In genomic region chr20:32702706-32703425, GRCh38 we compare ENCODE assay signal across 16 cellular contexts. TPM values are rescaled to one million over a fixed set of nuclear protein-coding genes. Genes with fewer than 3 reads are reported as not detected.
A peak's percentile ranks its signal among the peaks of the same experiment; 100 is the strongest.
DNase-seq lines count a peak whose midpoint lies in the region; ATAC-seq, FAIRE-seq and TF ChIP-seq lines count a peak whose summit lies in the region.
"Had no signal": no experiment of that assay in that cellular context is flagged by ENCODE, and none has a peak within 500 bp of the region (broad histone marks: within the 10 kb centered on the region; RNA-seq: fewer than 3 reads in every experiment).

No MANE protein-coding gene starts in this region.

- intact Hi-C loops in heart left ventricle (cut with DNase I) (no loop called here), left lung (cut with DNase I) (no loop called here)

- WGBS in heart left ventricle, 4 donors: 71 to 77% (median 74%) methylated on average over 9 of the region's 9 CpGs

- H3K36me3 ChIP-seq in cardiac muscle cell (peaks cover 14% of the 10 kb centered on the region), heart left ventricle (peaks cover 0 to 76% (median 65%) of the 10 kb centered on the region in 9 donors), left lung (peaks cover 0 to 65% of the 10 kb centered on the region in 2 donors)

- TF ChIP-seq CTCF in cardiac muscle cell (IDR thresholded peaks at IDR 0.05; ENCODE audit: low read depth, low read length) (no peak), heart left ventricle (IDR thresholded peaks at IDR 0.05) (no peak), left lung (IDR thresholded peaks at IDR 0.05) (no peak)

- H3K27ac ChIP-seq in cardiac muscle cell (peak overlapping the region; percentile 23), heart left ventricle (peak overlapping the region in 2 of 12 donors; percentile 24 to 39), left lung (no peak overlapping the region)

- ATAC-seq in heart left ventricle: no peak
- ATAC-seq in HG03460 (IDR thresholded peaks at IDR 0.05; ENCODE audit: unreplicated experiment): no peak
- no peak for ATAC-seq in left lung
- ATAC-seq: Right ventricle myocardium inferior; stimulated activated naive CD8-positive, alpha-beta T cell treated with anti-CD3 and anti-CD28 coated beads, Interleukin-15, amount 100 ng/mL, for 72 hours had no signal

- H3K4me3 ChIP-seq in cardiac muscle cell (no peak overlapping the region), heart left ventricle (no peak overlapping the region), left lung (no peak overlapping the region)

- H3K9me3 ChIP-seq in cardiac muscle cell (ENCODE audit: low read depth) (no peaks in the 10 kb centered on the region), heart left ventricle (no peaks in the 10 kb centered on the region), left lung (no peaks in the 10 kb centered on the region)

- H3K27me3 ChIP-seq in cardiac muscle cell (no peaks in the 10 kb centered on the region), heart left ventricle (no peaks in the 10 kb centered on the region), left lung (no peaks in the 10 kb centered on the region)

- TF ChIP-seq POLR2A in heart left ventricle (IDR thresholded peaks at IDR 0.05): no peak
- no peak for TF ChIP-seq POLR2A in H54 (IDR thresholded peaks at IDR 0.05; ENCODE audit: low read depth, low read length)

- FAIRE-seq in H54 (lab: Jason Lieb, UNC): no peak

- no peak for DNase-seq in cardiac muscle cell (ENCODE audit: low read depth in 1 of 2, low spot score in 1 of 2)
- DNase-seq in heart left ventricle: no peak
- DNase-seq in NCI-H2029 treated with DMSO at 0.1 percent for 48 hours (lab: John Stamatoyannopoulos, UW): peak; percentile 65
- DNase-seq in RPMI8226: peak; percentile 44
- no peak for DNase-seq in H54 (ENCODE audit: insufficient read length, low spot score)
- DNase-seq in activated CD4-positive, CD25-positive, alpha-beta regulatory T cell treated with anti-CD3 and anti-CD28 coated beads, Interleukin-2, amount 50 U/mL, for 72 hours: no peak
- DNase-seq in left lung: no peak
- DNase-seq: activated CD4-positive, alpha-beta T cell treated with anti-CD3 and anti-CD28 coated beads, Interleukin-2, amount 50 U/mL, for 4 hours; aorta; kidney glomerular epithelial cell; NCI-H446 treated with DMSO at 0.1 percent for 48 hours; stimulated activated naive CD8-positive, alpha-beta T cell treated with anti-CD3 and anti-CD28 coated beads, Interleukin-15, amount 100 ng/mL, for 72 hours; T1000 had no signal

- H3K4me1 ChIP-seq in cardiac muscle cell (ENCODE audit: low read depth) (no peaks in the 10 kb centered on the region), heart left ventricle (peaks cover 0 to 7% (median 3%) of the 10 kb centered on the region in 12 donors), left lung (no peaks in the 10 kb centered on the region)

RNA-seq across cellular contexts. Expression of gene C20orf203, which starts 29.1 kb away (rescaled TPM):
- total RNA-seq in cardiac muscle cell (0.18 and 1.6 TPM in 2 replicates), heart left ventricle (under 1 TPM in 3 of 9 donors, not detected in 6; 0.05 to 0.19 (median 0.07) TPM), left lung (not detected)
- polyA plus RNA-seq in cardiac muscle cell (1.3 and 5.1 TPM in 2 replicates), heart left ventricle (not detected)
- total RNA-seq: mucosa of gallbladder, Right ventricle myocardium inferior had no signal

RNA-seq across cellular contexts. Expression of gene COMMD7, which starts 40.4 kb away (rescaled TPM):
- 36.1 and 51.0 TPM in 2 replicates for total RNA-seq in cardiac muscle cell
- polyA plus RNA-seq in cardiac muscle cell: 111 and 156 TPM in 2 replicates
- 10 to 100 TPM; 30.3 to 47.6 (median 42.4) TPM for total RNA-seq in heart left ventricle
- 10 to 100 TPM; 50.6 to 72.4 TPM for polyA plus RNA-seq in heart left ventricle
- 10 to 100 TPM; 38.5 to 39.1 TPM for total RNA-seq in left lung

RNA-seq across cellular contexts. Expression of gene DNMT3B, which starts 59.3 kb away (rescaled TPM):
- 11.9 and 24.3 TPM in 2 replicates for total RNA-seq in cardiac muscle cell
- polyA plus RNA-seq in cardiac muscle cell: 10.2 and 14.8 TPM in 2 replicates
- 1 to 10 TPM in 1 of 9 donors, under 1 TPM in 8; 0.19 to 1.2 (median 0.50) TPM for total RNA-seq in heart left ventricle
- polyA plus RNA-seq in heart left ventricle: under 1 TPM; 0.43 to 0.69 TPM
- 1 to 10 TPM in 1 of 2 donors, under 1 TPM in 1; 0.86 to 1.6 TPM for total RNA-seq in left lung

Comparison
In these comparisons a context has a peak if more than half of its experiments do, and no peak if none do; other contexts are left out.
1. DNase-seq: peak in NCI-H2029 treated with DMSO at 0.1 percent for 48 hours (single experiment) and RPMI8226 (single experiment); none in cardiac muscle cell (0 of 2), heart left ventricle (0 of 5), H54 (single experiment), activated CD4-positive, CD25-positive, alpha-beta regulatory T cell treated with anti-CD3 and anti-CD28 coated beads, Interleukin-2, amount 50 U/mL, for 72 hours (single experiment) and left lung (0 of 2).